Comparison of ENCODE assay signal across 8 cellular contexts in genomic region chr19:56393119-56394012, GRCh38. TPM values are rescaled to one million over a fixed set of nuclear protein-coding genes. Genes with fewer than 3 reads are reported as not detected.
A peak's percentile ranks its signal among the peaks of the same experiment; 100 is the strongest.
DNase-seq lines count a peak whose midpoint lies in the region; ATAC-seq and TF ChIP-seq lines count a peak whose summit lies in the region.

Gene ZNF582 (minus strand): TSS chr19:56393534. CDS start chr19:56391752, 1,782 bp downstream.

- peaks cover 74% of the 10 kb centered on the region for H3K36me3 Mint-ChIP-seq in GM23338 (ENCODE audit: low read depth)

- H2AFZ ChIP-seq in GM23338 (peak within 1 kb of the TSS; percentile 77), SU-DHL-6 (ENCODE audit: low read depth, low read length, severe bottlenecking) (peak within 1 kb of the TSS; percentile 49)

- H3K4me2 ChIP-seq in GM23338 (peak within 1 kb of the TSS; percentile 75), SU-DHL-6 (ENCODE audit: low read depth, low read length, poor library complexity, severe bottlenecking) (peak within 1 kb of the TSS; percentile 44)

- H3K27me3 ChIP-seq in GM23338 (ENCODE audit: insufficient read depth) (no peaks in the 10 kb centered on the region), SU-DHL-6 (ENCODE audit: low read length) (no peaks in the 10 kb centered on the region), right atrium auricular region (no peaks in the 10 kb centered on the region), prostate gland (replicated peaks; ENCODE audit: insufficient read depth) (no peaks in the 10 kb centered on the region)

- H3K4me3 ChIP-seq in GM23338: peak within 1 kb of the TSS; percentile 80
- peak within 1 kb of the TSS; percentile 53 for H3K4me3 ChIP-seq in SU-DHL-6 (ENCODE audit: insufficient read depth, low read length, poor library complexity, severe bottlenecking)
- H3K4me3 ChIP-seq in right atrium auricular region: peak within 1 kb of the TSS; percentile 63 to 74
- peak within 1 kb of the TSS; percentile 64 to 74 for H3K4me3 ChIP-seq in prostate gland
- H3K4me3 ChIP-seq in urinary bladder (ENCODE audit: low read depth, low read length): peak within 1 kb of the TSS; percentile 73

- peaks cover 6% of the 10 kb centered on the region; the same call in 2 of the 3 replicates for H3K4me1 Mint-ChIP-seq in GM23338

- no peaks in the 10 kb centered on the region for H3K79me2 ChIP-seq in GM23338 (replicated peaks; ENCODE audit: insufficient read depth)
- no peaks in the 10 kb centered on the region for H3K79me2 ChIP-seq in SU-DHL-6 (ENCODE audit: insufficient read depth, low read length)

- H3K36me3 ChIP-seq in ES-I3 (ENCODE audit: insufficient read depth, low read length) (peaks cover 7% of the 10 kb centered on the region; the same call in 1 of the 2 replicates), GM23338 (ENCODE audit: insufficient read depth) (peaks cover 12% of the 10 kb centered on the region), SU-DHL-6 (ENCODE audit: low read length) (no peaks in the 10 kb centered on the region), right atrium auricular region (peaks cover 14% of the 10 kb centered on the region), prostate gland (no peaks in the 10 kb centered on the region), urinary bladder (ENCODE audit: insufficient read depth) (peaks cover 2% of the 10 kb centered on the region)

- H3K27me3 Mint-ChIP-seq in GM23338 (ENCODE audit: insufficient read depth, low read depth, poor library complexity): peaks cover 8% of the 10 kb centered on the region

- no peaks in the 10 kb centered on the region for H3K4me1 ChIP-seq in ES-I3 (ENCODE audit: insufficient read depth, low read length)
- no peaks in the 10 kb centered on the region; the same call in 1 of the 2 replicates for H3K4me1 ChIP-seq in GM23338 (ENCODE audit: insufficient read depth)
- peaks cover 0 to 15% of the 10 kb centered on the region in 2 donors for H3K4me1 ChIP-seq in right atrium auricular region
- no peaks in the 10 kb centered on the region for H3K4me1 ChIP-seq in prostate gland (replicated peaks)
- H3K4me1 ChIP-seq in urinary bladder (ENCODE audit: insufficient read depth): peaks cover 1% of the 10 kb centered on the region

- H3K9me3 ChIP-seq in ES-I3 (ENCODE audit: control insufficient read depth, insufficient read depth, low read length) (no peaks in the 10 kb centered on the region), SU-DHL-6 (ENCODE audit: insufficient read depth, low read length) (peaks cover 18% of the 10 kb centered on the region; the same call in 1 of the 2 replicates), right atrium auricular region (no peaks in the 10 kb centered on the region), prostate gland (no peaks in the 10 kb centered on the region)

- no peaks in the 10 kb centered on the region for H3F3A ChIP-seq in GM23338 (replicated peaks; ENCODE audit: low read depth)
- no peaks in the 10 kb centered on the region for H3F3A ChIP-seq in SU-DHL-6 (ENCODE audit: insufficient read depth)

- H3K27ac ChIP-seq in GM23338 (ENCODE audit: low read depth) (peak within 1 kb of the TSS; percentile 82), SU-DHL-6 (ENCODE audit: low read depth, low read length) (peak within 1 kb of the TSS; percentile 42; the same call in 1 of the 2 replicates), right atrium auricular region (peak within 1 kb of the TSS; percentile 87 to 96), prostate gland (peak within 1 kb of the TSS; percentile 89 to 90), urinary bladder (ENCODE audit: low read depth) (peak within 1 kb of the TSS; percentile 93)

- H3K4me3 Mint-ChIP-seq in GM23338: peak within 1 kb of the TSS; percentile 96

- H4K20me1 ChIP-seq in GM23338 (replicated peaks; ENCODE audit: insufficient read depth): no peaks in the 10 kb centered on the region
- H4K20me1 ChIP-seq in SU-DHL-6 (ENCODE audit: low read depth, low read length): no peaks in the 10 kb centered on the region

- peak; percentile 98 for ATAC-seq in GM23338

- H3K9ac ChIP-seq in ES-I3 (ENCODE audit: low read depth, low read length) (peak within 1 kb of the TSS; percentile 96), SU-DHL-6 (ENCODE audit: low read length) (peak within 1 kb of the TSS; percentile 55)

- TF ChIP-seq CTCF in GM23338 (conservative IDR thresholded peaks at IDR 0.05; ENCODE audit: low read depth in 2 of 2) (peak; percentile 73 to 80), SU-DHL-6 (IDR thresholded peaks at IDR 0.05; ENCODE audit: insufficient read depth, low read length, poor library complexity, severe bottlenecking) (peak; percentile 43), right atrium auricular region (IDR thresholded peaks at IDR 0.05) (peak; percentile 85 to 91), prostate gland (IDR thresholded peaks at IDR 0.05) (peak; percentile 30 to 72 (median 66))

- H3K9me2 ChIP-seq in GM23338 (ENCODE audit: insufficient read depth): no peaks in the 10 kb centered on the region
- H3K9me2 ChIP-seq in SU-DHL-6 (replicated peaks; ENCODE audit: insufficient read depth, low read length): no peaks in the 10 kb centered on the region

- H3K27ac Mint-ChIP-seq in GM23338: peak within 1 kb of the TSS; percentile 97

- intact Hi-C loops in prostate gland (cut with DNase I): loop anchor here (2.0 kb wide), 1 partner anchor 83 kb away; the partner anchor contains the start of gene ZNF667

- 2% methylated on average over 72 of the region's 73 CpGs for WGBS in prostate gland
- WGBS in urinary bladder: under 1% methylated on average over 73 of the region's 73 CpGs

- H3K9me3 Mint-ChIP-seq in GM23338: peaks cover 37% of the 10 kb centered on the region

- DNase-seq in GM23338 (ENCODE audit: low spot score) (peak; percentile 99), M059J (ENCODE audit: low read depth) (peak; percentile 95), amniotic stem cell (lab: John Stamatoyannopoulos, UW) (peak; percentile 91), right atrium auricular region (ENCODE audit: low spot score) (peak; percentile 95), prostate gland (ENCODE audit: low spot score) (peak; percentile 94)

- no peak for TF ChIP-seq POLR2A in prostate gland (IDR thresholded peaks at IDR 0.05)

TF ChIP-seq in GM23338, 12 proteins besides CTCF, POLR2A, EP300 and RAD21 (continues in another document):
- no peak for TF ChIP-seq ZNF462 (CRISPR knock-in tag; IDR thresholded peaks at IDR 0.05)

RNA-seq across cellular contexts. Expression of gene ZNF582, which starts in this region (rescaled TPM):
- total RNA-seq in GM23338 (2014; rRNA removed; shearing (Covaris generic)): 3.9 and 8.0 TPM in 2 replicates
- 4.1 and 5.0 TPM in 2 replicates for polyA plus RNA-seq in GM23338 (2016; fragmentation: Nextera tagmentation; extraction: Ambion mirVana)
- total RNA-seq in M059J (2014; rRNA removed; shearing (Covaris generic)): 1.4 and 1.8 TPM in 2 replicates
- 1 to 10 TPM; 3.9 to 6.2 TPM for total RNA-seq in right atrium auricular region
- 10 to 100 TPM in 1 of 2 donors, 1 to 10 TPM in 1; 6.4 to 12.4 TPM for total RNA-seq in prostate gland
- total RNA-seq in urinary bladder: 5.3 TPM
- polyA plus RNA-seq in urinary bladder: 4.0 TPM

Comparison
In these comparisons a context has a peak if more than half of its experiments do, and no peak if none do; other contexts are left out.
1. Peak in every context shown above with its lines: DNase-seq, ATAC-seq, H3K4me3 ChIP-seq and H3K27ac ChIP-seq.
2. H3K27ac ChIP-seq: peak in every context shown above with its lines; median percentile 93 in urinary bladder; 92 in right atrium auricular region; 90 in prostate gland; 82 in GM23338; 42 in SU-DHL-6.